10 cellular contexts compared by ENCODE assay signal in genomic region chr20:14859627-14860026, GRCh38.
"Had no signal": no experiment of that assay in that cellular context is flagged by ENCODE, and none has a peak within 500 bp of the region (broad histone marks: within the 10 kb centered on the region; RNA-seq: fewer than 3 reads in every experiment).

No MANE protein-coding gene starts in this region.

- H3K27ac ChIP-seq: HL-60 had no signal

- H3K27me3 Mint-ChIP-seq: IgD-negative memory B cell had no signal

- H3K4me1 Mint-ChIP-seq: IgD-negative memory B cell had no signal

- H3K9me3 Mint-ChIP-seq: IgD-negative memory B cell had no signal

- H3K4me3 ChIP-seq: K562 had no signal

- H3K27ac Mint-ChIP-seq: IgD-negative memory B cell had no signal

- FAIRE-seq: HepG2, HTR-8/SVneo, K562 had no signal

- DNase-seq: IMR-90, Karpas-422, Kasumi-1, KBM-7, KG1 had no signal

- H3K4me3 Mint-ChIP-seq: IgD-negative memory B cell had no signal

- ATAC-seq: K562 had no signal
